16 cellular contexts compared by ENCODE assay signal in genomic region chr1:156803086-156803851, GRCh38. TPM values are rescaled to one million over a fixed set of nuclear protein-coding genes. Genes with fewer than 3 reads are reported as not detected.
DNase-seq lines count a peak whose midpoint lies in the region; ATAC-seq and TF ChIP-seq lines count a peak whose summit lies in the region.
"Had no signal": no experiment of that assay in that cellular context is flagged by ENCODE, and none has a peak within 500 bp of the region (broad histone marks: within the 10 kb centered on the region; RNA-seq: fewer than 3 reads in every experiment).

No MANE protein-coding gene starts in this region.

- no peaks in the 10 kb centered on the region for H3K27me3 Mint-ChIP-seq in activated T-cell treated with anti-CD3 and anti-CD28 coated beads, Interleukin-2, amount 50 U/mL, for 72 hours (ENCODE audit: low read depth)
- no peaks in the 10 kb centered on the region for H3K27me3 Mint-ChIP-seq in brain
- H3K27me3 Mint-ChIP-seq: activated B cell treated with CpG ODN at 0.5 μM for 24 hours, memory B cell had no signal

- H3K9me3 ChIP-seq in neuronal stem cell (replicated peaks in 1 of 2; ENCODE audit: control insufficient read depth in 2 of 2, insufficient read depth in 1 of 2, low read depth in 1 of 2, low read length in 2 of 2), result no peaks in the 10 kb centered on the region
- H3K9me3 ChIP-seq: esophagus squamous epithelium, heart left ventricle had no signal

- H3K36me3 Mint-ChIP-seq in activated T-cell treated with anti-CD3 and anti-CD28 coated beads, Interleukin-2, amount 50 U/mL, for 72 hours (ENCODE audit: insufficient read depth in 2 of 2), result peaks cover 18 to 24% of the 10 kb centered on the region in 2 donors
- H3K36me3 Mint-ChIP-seq in brain, result peaks cover 8% of the 10 kb centered on the region

- H3K23ac ChIP-seq in neuronal stem cell (ENCODE audit: low read depth, low read length, poor library complexity), result no peak overlapping the region

- no peaks in the 10 kb centered on the region for H3K9me3 Mint-ChIP-seq in activated T-cell treated with anti-CD3 and anti-CD28 coated beads, Interleukin-2, amount 50 U/mL, for 72 hours
- H3K9me3 Mint-ChIP-seq in brain, result no peaks in the 10 kb centered on the region
- H3K9me3 Mint-ChIP-seq: activated B cell treated with CpG ODN at 0.5 μM for 24 hours, memory B cell had no signal

- peaks cover 50% of the 10 kb centered on the region for H3K4me1 Mint-ChIP-seq in activated T-cell treated with anti-CD3 and anti-CD28 coated beads, Interleukin-2, amount 50 U/mL, for 72 hours (ENCODE audit: low read depth)
- peaks cover 48% of the 10 kb centered on the region for H3K4me1 Mint-ChIP-seq in brain

- no peaks in the 10 kb centered on the region for H3K27me3 ChIP-seq in neuronal stem cell (ENCODE audit: control insufficient read depth in 3 of 3, insufficient read depth in 3 of 3, low read depth in 1 of 3, low read length in 3 of 3)
- H3K27me3 ChIP-seq: esophagus squamous epithelium, heart left ventricle had no signal

- CTCF ChIA-PET in RWPE1 (lab: Yijun Ruan, JAX), result interaction anchor here (2.2 kb wide), 1 partner anchor 57 kb away, joined by 16 read pairs; the partner anchor contains the start of gene NTRK1

- no peak overlapping the region for H4K8ac ChIP-seq in neuronal stem cell (ENCODE audit: low read depth, low read length)

- POLR2A ChIA-PET in RWPE1 (lab: Yijun Ruan, JAX; ENCODE audit: low non-redundant PET), result interaction anchor here (0.6 kb wide), 1 partner anchor 114 kb away, joined by 6 read pairs; no protein-coding TSS in a partner anchor

- no peak overlapping the region for H2BK12ac ChIP-seq in neuronal stem cell (ENCODE audit: low read length)

- H3K18ac ChIP-seq in neuronal stem cell (ENCODE audit: low read length), result peak overlapping the region; percentile 34

- no peak overlapping the region for H2AFZ ChIP-seq in neuronal stem cell (ENCODE audit: low read length)

- H3K4me3 Mint-ChIP-seq in activated T-cell treated with anti-CD3 and anti-CD28 coated beads, Interleukin-2, amount 50 U/mL, for 72 hours, result no peak overlapping the region
- no peak overlapping the region for H3K4me3 Mint-ChIP-seq in brain
- H3K4me3 Mint-ChIP-seq: activated B cell treated with CpG ODN at 0.5 μM for 24 hours, memory B cell had no signal

- H2AK5ac ChIP-seq in neuronal stem cell (ENCODE audit: low read depth, low read length), result peak overlapping the region; percentile 57

- H3K27ac ChIP-seq in RWPE1 (peak overlapping the region; percentile 27), neuronal stem cell (replicated peaks; ENCODE audit: low read length) (no peak overlapping the region)
- H3K27ac ChIP-seq: esophagus squamous epithelium had no signal

- peak overlapping the region; percentile 43 for H3K27ac Mint-ChIP-seq in activated T-cell treated with anti-CD3 and anti-CD28 coated beads, Interleukin-2, amount 50 U/mL, for 72 hours
- H3K27ac Mint-ChIP-seq in brain, result peak overlapping the region in 3 of 5 experiments; percentile 44 to 93 (median 54)
- H3K27ac Mint-ChIP-seq: activated B cell treated with CpG ODN at 0.5 μM for 24 hours, memory B cell had no signal

- no peak overlapping the region for H3K9ac ChIP-seq in neuronal stem cell (ENCODE audit: low read depth, low read length, poor library complexity)

- H3K4me1 ChIP-seq in neuronal stem cell (ENCODE audit: control insufficient read depth in 2 of 2, insufficient read depth in 1 of 2, low read depth in 1 of 2, low read length in 2 of 2), result peaks cover 0 to 13% of the 10 kb centered on the region in 2 donors

- H3K4me2 ChIP-seq in neuronal stem cell (ENCODE audit: insufficient read depth, low read length, poor library complexity, severe bottlenecking), result no peak overlapping the region

- no CpG with 5 or more reads among the region's 13 CpGs for WGBS in neuronal stem cell (ENCODE audit: extremely low coverage in 2 of 2, insufficient read length in 2 of 2, insufficient replicate concordance in 1 of 2), 2 donors

- peak overlapping the region; percentile 15 for H3K14ac ChIP-seq in neuronal stem cell (ENCODE audit: low read length)

- ATAC-seq in activated T-cell treated with anti-CD3 and anti-CD28 coated beads, Interleukin-2, amount 50 U/mL, for 72 hours (replicated peaks in 1 of 2), result no peak
- ATAC-seq in GM18861 (IDR thresholded peaks at IDR 0.05; ENCODE audit: unreplicated experiment), result no peak
- ATAC-seq: heart left ventricle had no signal

- no peak for DNase-seq in activated T-cell treated with anti-CD3 and anti-CD28 coated beads, Interleukin-2, amount 50 U/mL, for 72 hours
- DNase-seq in activated T-cell treated with anti-CD3 and anti-CD28 coated beads, Interleukin-2, amount 50 U/mL, for 48 hours, result no peak
- DNase-seq in RWPE1 (ENCODE audit: low spot score) (no peak), neuronal stem cell (ENCODE audit: low spot score) (no peak), GM19240 (ENCODE audit: insufficient read length, low spot score) (no peak), HK-2 (ENCODE audit: unreplicated experiment) (no peak)
- DNase-seq: activated B cell treated with CpG ODN at 0.5 μM for 24 hours; dermis blood vessel endothelial cell; esophagus squamous epithelium; Kasumi-1; NK-92 treated with Interleukin-12 subunit alpha and Interleukin-12 subunit beta, amount 100 ng/mL, for 24 hours had no signal

- no peak overlapping the region for H3K4ac ChIP-seq in neuronal stem cell (ENCODE audit: low read length)

- no peak overlapping the region for H4K91ac ChIP-seq in neuronal stem cell (ENCODE audit: low read depth, low read length, poor library complexity)

- H3K36me3 ChIP-seq in neuronal stem cell (replicated peaks in 1 of 2; ENCODE audit: control insufficient read depth in 2 of 2, insufficient read depth in 2 of 2, low read length in 2 of 2), result peaks cover 11 to 43% of the 10 kb centered on the region in 2 donors

- no peak for TF ChIP-seq CTCF in RWPE1 (conservative IDR thresholded peaks at IDR 0.05; ENCODE audit: low read depth)
- no peak for TF ChIP-seq CTCF in brain (conservative IDR thresholded peaks at IDR 0.05)

- no peaks in the 10 kb centered on the region for H3K79me1 ChIP-seq in neuronal stem cell (ENCODE audit: low read depth, low read length)

- no peak overlapping the region for H2BK120ac ChIP-seq in neuronal stem cell (ENCODE audit: low read depth, low read length)

- H2BK5ac ChIP-seq in neuronal stem cell (ENCODE audit: low read length), result no peak overlapping the region

- H2BK15ac ChIP-seq in neuronal stem cell (ENCODE audit: low read length), result no peak overlapping the region

- H3K4me3 ChIP-seq in neuronal stem cell (ENCODE audit: low read length in 2 of 2), result no peak overlapping the region
- H3K4me3 ChIP-seq: esophagus squamous epithelium, heart left ventricle had no signal

RNA-seq across cellular contexts. Expression of gene SH2D2A, which starts 13.4 kb away (rescaled TPM):
- total RNA-seq in activated T-cell treated with anti-CD3 and anti-CD28 coated beads, Interleukin-2, amount 50 U/mL, for 72 hours, result 100 to 1,000 TPM; 221 to 246 TPM
- polyA plus RNA-seq in brain (ENCODE audit: insufficient read depth, low read depth, low replicate concordance), result 0.36 TPM
- polyA plus RNA-seq in neuronal stem cell (2013, experiment 1 of 2), result 4.3 TPM
- 3.5 TPM for polyA plus RNA-seq in neuronal stem cell (2013, experiment 2 of 2)
- total RNA-seq: dermis blood vessel endothelial cell had no signal

RNA-seq across cellular contexts. Expression of gene PRCC, which starts 35.9 kb away (rescaled TPM):
- 10 to 100 TPM; 67.7 to 84.4 TPM for total RNA-seq in activated T-cell treated with anti-CD3 and anti-CD28 coated beads, Interleukin-2, amount 50 U/mL, for 72 hours
- polyA plus RNA-seq in brain (ENCODE audit: insufficient read depth, low read depth, low replicate concordance), result 111 TPM
- polyA plus RNA-seq in neuronal stem cell (2013, experiment 1 of 2), result 136 TPM
- 127 TPM for polyA plus RNA-seq in neuronal stem cell (2013, experiment 2 of 2)

RNA-seq across cellular contexts. Expression of gene HDGF, which starts 51.8 kb away (rescaled TPM):
- total RNA-seq in activated T-cell treated with anti-CD3 and anti-CD28 coated beads, Interleukin-2, amount 50 U/mL, for 72 hours, result 100 to 1,000 TPM; 185 to 217 TPM
- 502 TPM for polyA plus RNA-seq in brain (ENCODE audit: insufficient read depth, low read depth, low replicate concordance)
- polyA plus RNA-seq in neuronal stem cell (2013, experiment 1 of 2), result 450 TPM
- 442 TPM for polyA plus RNA-seq in neuronal stem cell (2013, experiment 2 of 2)

RNA-seq across cellular contexts. Expression of gene INSRR, which starts 55.6 kb away (rescaled TPM):
- total RNA-seq in activated T-cell treated with anti-CD3 and anti-CD28 coated beads, Interleukin-2, amount 50 U/mL, for 72 hours, result under 1 TPM; 0.17 to 0.30 TPM
- 0.42 TPM for polyA plus RNA-seq in brain (ENCODE audit: insufficient read depth, low read depth, low replicate concordance)
- polyA plus RNA-seq in neuronal stem cell (2013, experiment 1 of 2), result 0.01 TPM
- polyA plus RNA-seq in neuronal stem cell (2013, experiment 2 of 2), result 0.01 TPM
- total RNA-seq: activated B cell treated with CpG ODN at 0.5 μM for 24 hours, dermis blood vessel endothelial cell, esophagus squamous epithelium, renal cortical epithelial cell had no signal

RNA-seq across cellular contexts. Expression of gene NTRK1, which starts 57.4 kb away (rescaled TPM):
- 10 to 100 TPM; 16.8 to 21.4 TPM for total RNA-seq in activated T-cell treated with anti-CD3 and anti-CD28 coated beads, Interleukin-2, amount 50 U/mL, for 72 hours
- 0.32 TPM for polyA plus RNA-seq in brain (ENCODE audit: insufficient read depth, low read depth, low replicate concordance)
- 0.07 TPM for polyA plus RNA-seq in neuronal stem cell (2013, experiment 1 of 2)
- polyA plus RNA-seq in neuronal stem cell (2013, experiment 2 of 2), result 0.11 TPM
- total RNA-seq: dermis blood vessel endothelial cell, renal cortical epithelial cell had no signal
